23 cellular contexts compared by ENCODE assay signal in the genomic region with DNA sequence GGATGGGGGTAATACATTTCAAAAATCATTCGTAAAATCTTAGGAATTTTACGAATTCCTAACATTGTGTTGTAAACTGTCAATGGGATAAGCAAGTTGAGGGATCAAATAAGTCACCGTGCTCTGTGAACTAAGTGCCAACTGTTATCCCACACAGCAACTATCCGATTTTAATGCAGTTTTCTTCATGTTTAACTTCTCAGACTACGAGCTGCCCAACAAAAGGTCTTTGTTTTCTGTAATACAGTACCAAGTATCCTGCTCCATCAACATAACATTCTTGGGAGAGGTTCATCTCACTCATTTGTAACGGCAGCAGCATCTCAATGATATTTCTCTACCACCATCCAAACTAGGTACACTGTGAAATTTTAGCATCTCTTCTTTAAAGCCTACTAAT.
"Had no signal": no experiment of that assay in that cellular context is flagged by ENCODE, and none has a peak within 500 bp of the region (broad histone marks: within the 10 kb centered on the region; RNA-seq: fewer than 3 reads in every experiment).

No MANE protein-coding gene starts in this region.

- H3K4me1 ChIP-seq: colonic mucosa, esophagus squamous epithelium, foreskin keratinocyte, gastrocnemius medialis, gastroesophageal sphincter, heart left ventricle, heart right ventricle had no signal

- H3K27me3 ChIP-seq: colonic mucosa, dorsolateral prefrontal cortex, esophagus muscularis mucosa, esophagus squamous epithelium, foreskin keratinocyte, gastrocnemius medialis, gastroesophageal sphincter, heart left ventricle, heart right ventricle had no signal

- DNase-seq: colonic mucosa; cortex of kidney; dermis blood vessel endothelial cell; dorsolateral prefrontal cortex; effector CD4-positive, alpha-beta T cell; effector CD8-positive, alpha-beta T cell; effector memory CD4-positive, alpha-beta T cell; effector memory CD8-positive, alpha-beta T cell; endodermal cell; erythroblast; esophagus squamous epithelium; foreskin fibroblast; foreskin keratinocyte; gastrocnemius medialis; glutamatergic neuron; head of caudate nucleus; heart left ventricle; heart right ventricle had no signal

- H3K27ac ChIP-seq: colonic mucosa, coronary artery, dorsolateral prefrontal cortex, epithelial cell of prostate, esophagus muscularis mucosa, esophagus squamous epithelium, foreskin keratinocyte, gastrocnemius medialis, gastroesophageal sphincter, heart left ventricle, heart right ventricle had no signal

- H3K4me3 ChIP-seq: colonic mucosa, coronary artery, dorsolateral prefrontal cortex, esophagus muscularis mucosa, esophagus squamous epithelium, gastrocnemius medialis, gastroesophageal sphincter, heart left ventricle, heart right ventricle had no signal

- ATAC-seq: effector memory CD8-positive, alpha-beta T cell; esophagus mucosa; foreskin keratinocyte; gastrocnemius medialis; gastroesophageal sphincter; heart left ventricle; heart right ventricle had no signal

- H3K36me3 ChIP-seq: colonic mucosa, esophagus muscularis mucosa, esophagus squamous epithelium, gastrocnemius medialis, gastroesophageal sphincter, heart left ventricle, heart right ventricle had no signal

- H3K9me3 ChIP-seq: colonic mucosa, esophagus muscularis mucosa, esophagus squamous epithelium, gastrocnemius medialis, gastroesophageal sphincter, heart left ventricle, heart right ventricle had no signal
